Comparison of ENCODE assay signal across 16 cellular contexts in genomic region chr22:48804811-48805301, GRCh38.
"Had no signal": no experiment of that assay in that cellular context is flagged by ENCODE, and none has a peak within 500 bp of the region (broad histone marks: within the 10 kb centered on the region; RNA-seq: fewer than 3 reads in every experiment).

No MANE protein-coding gene starts in this region.

- DNase-seq: activated CD4-positive, alpha-beta T cell treated with anti-CD3 and anti-CD28 coated beads for 48 hours; activated CD4-positive, alpha-beta T cell treated with anti-CD3 and anti-CD28 coated beads, Interleukin-2, amount 50 U/mL, for 48 hours; activated CD8-positive, alpha-beta memory T cell treated with anti-CD3 and anti-CD28 coated beads for 24 hours; activated gamma-delta T cell; activated naive CD4-positive, alpha-beta T cell treated with anti-CD3 and anti-CD28 coated beads, Interleukin-2, amount 50 U/mL, for 16 hours; amniotic stem cell; effector CD8-positive, alpha-beta T cell; left cardiac atrium; mesenchymal stem cell; naive thymus-derived CD8-positive, alpha-beta T cell; occipital lobe; stimulated activated CD4-positive, alpha-beta T cell treated with anti-CD3 and anti-CD28 coated beads, Interleukin-2, amount 100 ng/mL, for 48 hours; stimulated activated naive CD4-positive, alpha-beta T cell treated with Interleukin-2 at 50 U/mL for 16 hours; T-helper 9 cell; transverse colon; uterus had no signal
